10 cellular contexts compared by ENCODE assay signal in genomic region chr2:109438773-109439191, GRCh38.
A peak's percentile ranks its signal among the peaks of the same experiment; 100 is the strongest.
DNase-seq lines count a peak whose midpoint lies in the region; ATAC-seq and TF ChIP-seq lines count a peak whose summit lies in the region.
"Had no signal": no experiment of that assay in that cellular context is flagged by ENCODE, and none has a peak within 500 bp of the region (broad histone marks: within the 10 kb centered on the region; RNA-seq: fewer than 3 reads in every experiment).

No MANE protein-coding gene starts in this region.

- no peak for ATAC-seq in GM19455 (IDR thresholded peaks at IDR 0.05; ENCODE audit: unreplicated experiment)

- peaks cover 0 to 17% (median 4%) of the 10 kb centered on the region in 4 donors for H3K36me3 ChIP-seq in esophagus muscularis mucosa

- H3K27me3 ChIP-seq in AG04450 (ENCODE audit: control insufficient read depth, insufficient read depth, low read length), result no peaks in the 10 kb centered on the region
- no peaks in the 10 kb centered on the region for H3K27me3 ChIP-seq in esophagus muscularis mucosa
- H3K27me3 ChIP-seq: BLaER1 treated with 17β-estradiol and CSF1 and Interleukin-3, amounts not matched to agents 10 nM and 100 nM had no signal

- WGBS in esophagus muscularis mucosa, result 76% methylated on average over 3 of the region's 3 CpGs

- CTCF ChIA-PET in AG04450 (lab: Charles Lee), result interaction anchor here (0.6 kb wide), 1 partner anchor 644 kb away, joined by 10 read pairs; no protein-coding TSS in a partner anchor

- DNase-seq in AG04450 (ENCODE audit: low read depth, low spot score), result peak; percentile 41
- DNase-seq in NCI-H1092 (lab: John Stamatoyannopoulos, UW), result peak; percentile 5
- DNase-seq in esophagus muscularis mucosa (ENCODE audit: extremely low spot score), result no peak
- peak; percentile 67 for DNase-seq in middle frontal gyrus (ENCODE audit: extremely low spot score, low spot score)
- DNase-seq in stimulated activated CD4-positive, alpha-beta T cell treated with anti-CD3 and anti-CD28 coated beads, Interleukin-4, amount 100 ng/mL, for 24 hours, result no peak
- no peak for DNase-seq in activated CD4-positive, alpha-beta T cell treated with anti-CD3 and anti-CD28 coated beads, Interleukin-2, amount 50 U/mL, for 1 hour
- DNase-seq in NCI-H1105 treated with DMSO at 0.1 percent for 48 hours (lab: John Stamatoyannopoulos, UW), result no peak
- DNase-seq: activated T-cell treated with anti-CD3 and anti-CD28 coated beads, Interleukin-2, amount 50 U/mL, for 24 hours had no signal

- no peak for TF ChIP-seq POLR2A in esophagus muscularis mucosa (IDR thresholded peaks at IDR 0.05; ENCODE audit: low read depth)

- POLR2A ChIA-PET in AG04450 (lab: Yijun Ruan, JAX), result no interaction called here

- no peak for TF ChIP-seq EP300 in esophagus muscularis mucosa (IDR thresholded peaks at IDR 0.05)

- H3K27ac ChIP-seq in AG04450 (ENCODE audit: low read depth, low read length) (peak overlapping the region; percentile 39), esophagus muscularis mucosa (replicated peaks in 1 of 4) (peak overlapping the region in 3 of 4 donors; percentile 45 to 79 (median 61))
- H3K27ac ChIP-seq: BLaER1 treated with 17β-estradiol and CSF1 and Interleukin-3, amounts not matched to agents 10 nM and 100 nM had no signal

- peaks cover 10% of the 10 kb centered on the region for H3K9me3 ChIP-seq in AG04450 (ENCODE audit: control insufficient read depth, insufficient read depth, low read length)
- H3K9me3 ChIP-seq in esophagus muscularis mucosa, result peaks cover 0 to 23% (median 11%) of the 10 kb centered on the region in 4 donors

- intact Hi-C loops in esophagus muscularis mucosa (cut with DNase I), result no loop called here

- peaks cover 21 to 29% (median 23%) of the 10 kb centered on the region in 4 donors for H3K4me1 ChIP-seq in esophagus muscularis mucosa

- no peak overlapping the region for H3K4me3 ChIP-seq in AG04450 (ENCODE audit: low read depth, low read length)
- no peak overlapping the region for H3K4me3 ChIP-seq in esophagus muscularis mucosa
- H3K4me3 ChIP-seq: BLaER1 treated with 17β-estradiol and CSF1 and Interleukin-3, amounts not matched to agents 10 nM and 100 nM had no signal

- TF ChIP-seq CTCF in AG04450 (IDR thresholded peaks at IDR 0.05; ENCODE audit: low read depth, low read length) (no peak), esophagus muscularis mucosa (IDR thresholded peaks at IDR 0.05) (no peak)

Comparison
In these comparisons a context has a peak if more than half of its experiments do, and no peak if none do; other contexts are left out.
1. DNase-seq: peak in AG04450 (single experiment), NCI-H1092 (single experiment) and middle frontal gyrus (single experiment); none in esophagus muscularis mucosa (single experiment), stimulated activated CD4-positive, alpha-beta T cell treated with anti-CD3 and anti-CD28 coated beads, Interleukin-4, amount 100 ng/mL, for 24 hours (single experiment), activated CD4-positive, alpha-beta T cell treated with anti-CD3 and anti-CD28 coated beads, Interleukin-2, amount 50 U/mL, for 1 hour (single experiment) and NCI-H1105 treated with DMSO at 0.1 percent for 48 hours (single experiment).